1 cellular context compared by ENCODE assay signal in genomic region chr2:201158111-201158929, GRCh38.
TF ChIP-seq lines count a peak whose summit lies in the region.

No MANE protein-coding gene starts in this region.

TF ChIP-seq in GM12878, 131 proteins besides CTCF, POLR2A, EP300 and RAD21 (continued from another document):
- TF ChIP-seq E2F8 (IDR thresholded peaks at IDR 0.05; ENCODE audit: low read depth, partially characterized antibody): no peak
- 0 out of 2 replicates have a peak, but pooled peaks have one; percentile 28 for TF ChIP-seq MLLT1 (IDR thresholded peaks at IDR 0.05)
- TF ChIP-seq HDAC6 (IDR thresholded peaks at IDR 0.05; ENCODE audit: unreplicated experiment): no peak
- TF ChIP-seq HSF1 (IDR thresholded peaks at IDR 0.05; ENCODE audit: low read depth, low read length): no peak
